8 cellular contexts compared by ENCODE assay signal in the genomic region with DNA sequence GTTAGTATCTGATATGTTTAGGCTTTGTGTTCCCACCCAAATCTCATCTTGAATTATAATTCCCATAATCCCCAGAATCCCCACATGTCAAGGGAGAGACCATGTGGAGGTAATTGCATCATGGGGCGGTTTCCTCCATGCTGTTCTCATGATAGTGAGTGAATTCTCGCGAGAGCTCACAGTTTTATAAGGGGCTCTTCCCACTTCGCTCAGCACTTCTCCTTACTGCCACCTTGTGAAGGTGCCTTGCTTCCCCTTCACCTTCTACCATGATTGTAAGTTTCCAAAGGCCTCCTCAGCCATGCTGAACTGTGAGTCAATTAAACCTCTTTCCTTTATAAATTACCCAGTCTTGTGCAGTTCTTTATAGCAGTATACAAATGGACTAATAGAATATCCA.
DNase-seq lines count a peak whose midpoint lies in the region; ATAC-seq and TF ChIP-seq lines count a peak whose summit lies in the region.
"Not testable (repeated sequence)": the region's sequence is repeated elsewhere in the genome, so short reads cannot be mapped to it uniquely, and the experiment has no call there.

No MANE protein-coding gene starts in this region.

- H3K4me3 ChIP-seq in DND-41 (ENCODE audit: low read depth in 1 of 2, low read length in 2 of 2); NB4 (ENCODE audit: low read depth, low read length); OCI-LY7 (ENCODE audit: low read depth, low read length, poor library complexity, severe bottlenecking); SK-N-SH (ENCODE audit: low read depth in 2 of 2, low read length in 1 of 2): not testable (repeated sequence)

- ATAC-seq in DND-41 (ENCODE audit: insufficient read depth, low read depth): not testable (repeated sequence)
- ATAC-seq in WTC11: peak; percentile 55; the same call in 1 of the 2 replicates

- H3K9ac ChIP-seq in DND-41 (ENCODE audit: low read depth, low read length); SK-N-SH: not testable (repeated sequence)

- H3K79me2 ChIP-seq in DND-41 (ENCODE audit: insufficient read depth, low read length); OCI-LY7 (ENCODE audit: insufficient read depth, low read depth, low read length); SK-N-SH (ENCODE audit: insufficient read depth): not testable (repeated sequence)

- not testable (repeated sequence) for H2AFZ ChIP-seq in DND-41 (ENCODE audit: low read depth, low read length); OCI-LY7 (ENCODE audit: low read length)
- H2AFZ ChIP-seq in SK-N-SH (ENCODE audit: low read depth): peak overlapping the region; percentile 19; the same call in 1 of the 2 replicates

- H3K4me1 Mint-ChIP-seq in WTC11: not testable (repeated sequence)

- TF ChIP-seq RAD21 in SK-N-SH (IDR thresholded peaks at IDR 0.05; ENCODE audit: low read length): not testable (repeated sequence)

- H4K20me1 ChIP-seq in DND-41 (ENCODE audit: insufficient read depth, low read length); OCI-LY7 (ENCODE audit: insufficient read depth, low read length); SK-N-SH (ENCODE audit: insufficient read depth): not testable (repeated sequence)

- not testable (repeated sequence) for H3K4me3 Mint-ChIP-seq in WTC11

- not testable (repeated sequence) for TF ChIP-seq POLR2A in NB4 (IDR thresholded peaks at IDR 0.05; ENCODE audit: extremely low read depth, insufficient read length)

- not testable (repeated sequence) for H3K9me2 ChIP-seq in OCI-LY7 (ENCODE audit: insufficient read depth, low read length); SK-N-SH

- not testable (repeated sequence) for TF ChIP-seq EP300 in SK-N-SH (IDR thresholded peaks at IDR 0.05; ENCODE audit: borderline replicate concordance in 1 of 2, low read depth in 1 of 2, low read length in 1 of 2)

- not testable (repeated sequence) for H3F3A ChIP-seq in SK-N-SH (replicated peaks; ENCODE audit: insufficient read depth)

- H3K27me3 ChIP-seq in DND-41 (ENCODE audit: insufficient read depth, low read length, poor library complexity); SK-N-SH (ENCODE audit: insufficient read depth): not testable (repeated sequence)

- H3K4me1 ChIP-seq in DND-41 (ENCODE audit: insufficient read depth, low read length); OCI-LY7 (ENCODE audit: insufficient read depth, low read length, poor library complexity, severe bottlenecking); SK-N-SH (ENCODE audit: control insufficient read depth in 1 of 2, insufficient read depth in 2 of 2, low read depth in 1 of 2, low read length in 1 of 2): not testable (repeated sequence)

- H3K27ac Mint-ChIP-seq in WTC11: not testable (repeated sequence)

- not testable (repeated sequence) for H3K4me2 ChIP-seq in DND-41 (ENCODE audit: insufficient read depth, low read length); OCI-LY7 (ENCODE audit: low read length); SK-N-SH

- H3K36me3 Mint-ChIP-seq in WTC11: peaks cover 34% of the 10 kb centered on the region

- not testable (repeated sequence) for H3K9me3 ChIP-seq in DND-41 (ENCODE audit: insufficient read depth, low read length, severe bottlenecking); OCI-LY7 (ENCODE audit: low read length); SK-N-SH

- intact Hi-C loops in OCI-LY7 (cut with micrococcal nuclease; ENCODE audit: unreplicated experiment): not testable (repeated sequence)

- CTCF ChIA-PET in OCI-LY7 (lab: Charles Lee; ENCODE audit: unreplicated experiment): not testable (repeated sequence)
- CTCF ChIA-PET in SK-N-SH (lab: Yijun Ruan, JAX): interaction anchor here (0.6 kb wide), 1 partner anchor 73 kb away, joined by 3 read pairs; no protein-coding TSS in a partner anchor
- CTCF ChIA-PET in WTC11 (lab: Charles Lee): interaction anchor here (0.6 kb wide), 1 partner anchor 70 kb away, joined by 4 read pairs; no protein-coding TSS in a partner anchor

- H3K36me3 ChIP-seq in DND-41 (ENCODE audit: insufficient read depth, low read length); OCI-LY7 (ENCODE audit: insufficient read depth, low read length); SK-N-SH (replicated peaks in 1 of 2; ENCODE audit: control insufficient read depth in 1 of 2, insufficient read depth in 2 of 2, low read length in 1 of 2): not testable (repeated sequence)

- BruUV-seq in OCI-LY7 (replicated peaks; lab: Mats Ljungman, UMichigan): not testable (repeated sequence)

- POLR2A ChIA-PET in OCI-LY7 (lab: Charles Lee): interaction anchor here (0.7 to 1.0 kb wide), 2 partner anchors 10 to 260 kb away, joined by 3 to 4 read pairs; no protein-coding TSS in a partner anchor
- POLR2A ChIA-PET in SK-N-SH (lab: Yijun Ruan, JAX); WTC11 (lab: Charles Lee): not testable (repeated sequence)

- not testable (repeated sequence) for H3K27ac ChIP-seq in DND-41 (ENCODE audit: low read length); OCI-LY7 (ENCODE audit: low read depth, low read length, poor library complexity, severe bottlenecking); SK-N-SH (ENCODE audit: low read depth in 2 of 2, low read length in 1 of 2)

- H3K27me3 Mint-ChIP-seq in WTC11 (ENCODE audit: low read depth): not testable (repeated sequence)

- peaks cover 36% of the 10 kb centered on the region for H3K9me3 Mint-ChIP-seq in WTC11

- TF ChIP-seq CTCF in DND-41 (IDR thresholded peaks at IDR 0.05; ENCODE audit: borderline replicate concordance, extremely low read depth, low read length, poor library complexity, severe bottlenecking): peak; percentile 34
- TF ChIP-seq CTCF in NB4 (IDR thresholded peaks at IDR 0.05; ENCODE audit: low read depth, low read length); SK-N-SH (IDR thresholded peaks at IDR 0.05); WTC11 (IDR thresholded peaks at IDR 0.05): not testable (repeated sequence)
- TF ChIP-seq CTCF in OCI-LY7 (conservative IDR thresholded peaks at IDR 0.05; ENCODE audit: low read length): 0 out of 2 replicates have a peak, but pooled peaks have one; percentile 18

- peak; percentile 6 for DNase-seq in A172 (ENCODE audit: low spot score)
- not testable (repeated sequence) for DNase-seq in DND-41; SK-N-SH; WTC11 (ENCODE audit: low spot score)
- DNase-seq in H4 (ENCODE audit: low spot score): peak; percentile 16
- DNase-seq in NB4 (ENCODE audit: low read depth): peak; percentile 23
- DNase-seq in OCI-LY7 (ENCODE audit: low spot score): peak; percentile 20
- DNase-seq in iPS DF 19.7 (ENCODE audit: low read depth, low spot score): peak; percentile 7

- whole genome bisulfite sequencing in SK-N-SH (ENCODE audit: low lambda C conversion rate): 55% methylated on average over 4 of the region's 4 CpGs
